Comparison of ENCODE assay signal across 22 cellular contexts in genomic region chr14:89078021-89078676, GRCh38.
"Had no signal": no experiment of that assay in that cellular context is flagged by ENCODE, and none has a peak within 500 bp of the region (broad histone marks: within the 10 kb centered on the region; RNA-seq: fewer than 3 reads in every experiment).

No MANE protein-coding gene starts in this region.

- DNase-seq: activated CD4-positive, alpha-beta T cell treated with anti-CD3 and anti-CD28 coated beads for 36 hours; activated CD4-positive, CD25-positive, alpha-beta regulatory T cell; activated CD8-positive, alpha-beta memory T cell treated with anti-CD3 and anti-CD28 coated beads, Interleukin-2, amount 10 ng/mL, durations not matched to agents 7 days and 5 days; activated CD8-positive, alpha-beta T cell treated with anti-CD3 and anti-CD28 coated beads, Interleukin-2, amount 10 ng/mL, durations not matched to agents 7 days and 5 days; activated naive CD4-positive, alpha-beta T cell treated with Interleukin-2 at 50 U/mL for 16 hours; activated T-cell treated with anti-CD3 and anti-CD28 coated beads, Interleukin-2, amount 50 U/mL, for 72 hours; aorta; foreskin fibroblast; heart left ventricle; kidney glomerular epithelial cell; left lung; naive B cell; retina; stimulated activated CD4-positive, alpha-beta T cell treated with anti-CD3 and anti-CD28 coated beads, Interleukin-12 subunit alpha, Interleukin-12 subunit beta, amount 100 ng/mL, for 4 hours; stimulated activated CD4-positive, alpha-beta T cell treated with anti-CD3 and anti-CD28 coated beads, Interleukin-4, amount 100 ng/mL, for 1 hour; stimulated activated naive CD8-positive, alpha-beta T cell treated with anti-CD3 and anti-CD28 coated beads, Interleukin-15, Interleukin-2, amounts not matched to agents 100 U/mL and 50 U/mL, for 24 hours had no signal

- H3K36me3 ChIP-seq: cardiac muscle cell, heart left ventricle, left lung, upper lobe of left lung had no signal

- H3K4me3 ChIP-seq: cardiac muscle cell, coronary artery, heart left ventricle, left lung, lung, skin epidermis, upper lobe of left lung had no signal

- H3K9me3 ChIP-seq: heart left ventricle, left lung, upper lobe of left lung had no signal

- H3K4me1 ChIP-seq: heart left ventricle, left lung, upper lobe of left lung had no signal

- H3K27ac ChIP-seq: cardiac muscle cell, coronary artery, heart left ventricle, left lung, skin epidermis, upper lobe of left lung had no signal

- ATAC-seq: activated CD4-positive, alpha-beta T cell treated with anti-CD3 and anti-CD28 coated beads for 36 hours; activated CD8-positive, alpha-beta memory T cell treated with anti-CD3 and anti-CD28 coated beads, Interleukin-2, amount 10 ng/mL, durations not matched to agents 7 days and 5 days; activated CD8-positive, alpha-beta T cell treated with anti-CD3 and anti-CD28 coated beads, Interleukin-2, amount 10 ng/mL, durations not matched to agents 7 days and 5 days; activated T-cell treated with anti-CD3 and anti-CD28 coated beads, Interleukin-2, amount 50 U/mL, for 72 hours; left lung; sciatic nerve; stimulated activated naive CD8-positive, alpha-beta T cell treated with anti-CD3 and anti-CD28 coated beads, Interleukin-15, Interleukin-2, amounts not matched to agents 100 U/mL and 50 U/mL, for 24 hours had no signal

- H3K27me3 ChIP-seq: cardiac muscle cell, heart left ventricle, left lung, upper lobe of left lung had no signal
